Comparison of ENCODE assay signal across 8 cellular contexts in genomic region chr16:67659675-67660563, GRCh38. TPM values are rescaled to one million over a fixed set of nuclear protein-coding genes. Genes with fewer than 3 reads are reported as not detected.
A peak's percentile ranks its signal among the peaks of the same experiment; 100 is the strongest.
DNase-seq lines count a peak whose midpoint lies in the region; ATAC-seq and TF ChIP-seq lines count a peak whose summit lies in the region.

TSS of gene ACD (minus strand) at chr16:67660260. CDS start at chr16:67660220, 40 bp downstream.

- no peaks in the 10 kb centered on the region for H3K27me3 ChIP-seq in BJ (ENCODE audit: control insufficient read depth, insufficient read depth, low read length)
- H3K27me3 ChIP-seq in left lung: peaks cover 0 to 8% of the 10 kb centered on the region in 2 donors

- H3K36me3 ChIP-seq in BJ (ENCODE audit: control insufficient read depth, insufficient read depth, low read length) (peaks cover 15% of the 10 kb centered on the region), left lung (peaks cover 0 to 34% of the 10 kb centered on the region in 2 donors)

- POLR2A ChIA-PET in BJ (lab: Charles Lee): interaction anchor here (0.5 to 0.9 kb wide), 4 partner anchors 96 to 165 kb away, joined by 3 read pairs; partner anchors contain the start of genes RANBP10 and TSNAXIP1

- CTCF ChIA-PET in BJ (lab: Yijun Ruan, JAX): interaction anchor here (0.8 to 4.3 kb wide), 8 partner anchors 12 to 139 kb away, joined by 3 to 24 read pairs (median 4); partner anchors contain the start of gene CARMIL2

- H3K4me1 ChIP-seq in left lung: peaks cover 13 to 22% of the 10 kb centered on the region in 2 donors

- DNase-seq in BJ (ENCODE audit: low read depth): peak; percentile 49
- peak; percentile 90 for DNase-seq in NCI-H69 (lab: John Stamatoyannopoulos, UW)
- peak; percentile 88 to 90 for DNase-seq in activated CD4-positive, alpha-beta T cell treated with anti-CD3 and anti-CD28 coated beads, Interleukin-2, amount 50 U/mL, for 24 hours (ENCODE audit: low read depth in 1 of 2, low spot score in 1 of 2)
- peak; percentile 88 for DNase-seq in dedifferentiated amniotic fluid mesenchymal stem cell (ENCODE audit: extremely low spot score)
- DNase-seq in left lung: peak; percentile 92 to 98
- DNase-seq in stimulated activated CD4-positive, alpha-beta T cell treated with anti-CD3 and anti-CD28 coated beads, Interleukin-2, amount 100 ng/mL, for 48 hours: peak; percentile 93 to 96

- H3K9me3 ChIP-seq in left lung: no peaks in the 10 kb centered on the region

- peak within 1 kb of the TSS; percentile 95 to 98 for H3K27ac ChIP-seq in left lung

- intact Hi-C loops in left lung (cut with DNase I): loop anchor here in 1 of 2 donors (10.0 kb wide), 1 partner anchor 115 kb away; no protein-coding TSS in a partner anchor

- H3K4me3 ChIP-seq in BJ (ENCODE audit: low read depth, low read length) (peak within 1 kb of the TSS; percentile 98), left lung (peak within 1 kb of the TSS; percentile 83 to 96)

- ATAC-seq in GM19043 (IDR thresholded peaks at IDR 0.05; ENCODE audit: low read depth, unreplicated experiment): peak; percentile 30
- ATAC-seq in HG03354 (IDR thresholded peaks at IDR 0.05; ENCODE audit: poor library complexity, severe bottlenecking, unreplicated experiment): peak; percentile 58
- peak; percentile 95 for ATAC-seq in left lung

- TF ChIP-seq CTCF in BJ (IDR thresholded peaks at IDR 0.05; ENCODE audit: insufficient read depth, low read depth, low read length): no peak
- TF ChIP-seq CTCF in left lung (IDR thresholded peaks at IDR 0.05): no peak

RNA-seq across cellular contexts. Expression of gene ACD, which starts in this region (rescaled TPM):
- polyA plus RNA-seq in BJ (2011; rRNA removed): 14.1 and 29.5 TPM in 2 replicates
- 14.4 and 17.2 TPM in 2 replicates for polyA minus RNA-seq in BJ (2011; rRNA and poly(A)+ RNA removed)
- 10 to 100 TPM; 12.9 to 15.2 TPM for total RNA-seq in left lung

Comparison
In these comparisons a context has a peak if more than half of its experiments do, and no peak if none do; other contexts are left out.
1. Peak in every context shown above with its lines: DNase-seq, ATAC-seq, H3K4me3 ChIP-seq and H3K27ac ChIP-seq.
2. ATAC-seq: peak in every context shown above with its lines; median percentile 95 in left lung; 58 in HG03354; 30 in GM19043.